ENCODE assay signal across 8 cellular contexts in the genomic region with DNA sequence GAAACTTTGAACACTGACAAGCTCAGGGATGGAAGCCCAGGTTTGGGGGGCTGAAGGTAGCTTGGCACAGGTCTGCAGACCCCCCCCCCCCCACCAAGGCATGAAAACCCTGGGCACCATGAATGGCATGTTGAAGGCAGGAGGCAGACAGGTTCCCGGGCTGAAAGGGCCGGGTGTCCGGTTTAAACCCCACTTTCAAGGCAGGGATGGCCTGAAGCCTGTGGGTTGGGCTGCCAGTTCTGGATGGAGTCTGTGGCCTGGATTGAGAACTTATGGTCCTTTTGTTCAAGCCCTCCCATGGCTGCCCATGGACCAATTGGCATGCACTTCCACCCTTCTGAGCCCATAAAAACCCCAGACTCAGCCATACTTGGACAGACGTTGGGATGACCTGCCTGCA.
"Had no signal": no experiment of that assay in that cellular context is flagged by ENCODE, and none has a peak within 500 bp of the region (broad histone marks: within the 10 kb centered on the region; RNA-seq: fewer than 3 reads in every experiment).

No MANE protein-coding gene starts in this region.

- DNase-seq: H7, HFFc6, IMR-90 had no signal

- ATAC-seq: GM23338, HCT116, K562 had no signal

- FAIRE-seq: HTR-8/SVneo, K562 had no signal

- H3K4me3 ChIP-seq: GM23338, HAP-1, K562 had no signal

- H3K9me3 ChIP-seq: HAP-1 had no signal

- H3K4me2 ChIP-seq: GM23338 had no signal

- H3K36me3 ChIP-seq: HAP-1 had no signal

- H2AFZ ChIP-seq: GM23338 had no signal

- H3K27ac Mint-ChIP-seq: GM23338, HFFc6 had no signal

- H3K4me3 Mint-ChIP-seq: GM23338, HFFc6 had no signal
